In the genomic region with DNA sequence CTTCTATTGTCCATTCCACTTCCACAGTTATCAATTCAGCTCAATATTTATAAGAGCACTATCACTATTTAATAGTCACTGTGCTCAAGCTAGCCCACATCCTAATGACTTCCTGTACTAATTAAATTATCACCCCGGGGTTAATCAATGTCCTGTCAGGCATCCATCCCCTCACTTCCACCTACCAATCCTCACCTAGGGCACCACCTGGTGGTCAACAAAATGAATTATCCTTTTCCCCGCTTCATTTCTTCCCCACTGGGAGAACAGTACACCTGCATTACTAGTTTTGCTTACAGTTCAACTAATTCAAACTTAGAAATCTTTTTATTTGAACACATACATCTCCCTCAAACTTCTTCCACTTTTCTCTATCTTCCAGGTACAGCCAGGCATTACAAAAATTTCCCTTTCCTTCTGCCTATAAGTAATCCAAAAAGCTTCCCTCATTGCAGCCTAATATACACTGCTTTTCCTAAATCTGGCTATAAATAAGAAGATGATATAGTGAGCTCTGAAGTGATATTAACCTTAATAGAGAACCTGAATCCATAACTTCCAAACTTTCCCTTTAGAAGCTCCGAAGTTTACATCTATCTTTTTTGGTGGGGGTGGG, we compare ENCODE assay signal across 8 cellular contexts.
DNase-seq lines count a peak whose midpoint lies in the region; ATAC-seq, FAIRE-seq and TF ChIP-seq lines count a peak whose summit lies in the region.

No MANE protein-coding gene starts in this region.

- no peak overlapping the region for H3K4me2 ChIP-seq in K562 (ENCODE audit: insufficient read depth, low read length)

- no peaks in the 10 kb centered on the region for H3K79me2 ChIP-seq in K562 (ENCODE audit: control insufficient read depth, insufficient read depth, low read length)

- H3K9me1 ChIP-seq in K562 (ENCODE audit: control insufficient read depth, insufficient read depth, low read length): no peaks in the 10 kb centered on the region

- H3K4me1 ChIP-seq in A673 (ENCODE audit: insufficient read depth, low read length, poor library complexity, severe bottlenecking) (peaks cover 11% of the 10 kb centered on the region), K562 (replicated peaks in 1 of 2; ENCODE audit: control insufficient read depth in 2 of 2, insufficient read depth in 2 of 2, low read length in 2 of 2) (peaks cover 0 to 8% of the 10 kb centered on the region in 2 experiments; a peak in 2 of 5 replicates)

- WGBS in K562 (ENCODE audit: insufficient coverage, low coverage, missing lambda C conversion rate): 24% methylated on average over 3 of the region's 3 CpGs

- TF ChIP-seq EP300 in K562 (IDR thresholded peaks at IDR 0.05; ENCODE audit: low read length): no peak

- POLR2A ChIA-PET in A673 (lab: Charles Lee; ENCODE audit: low non-redundant PET): no interaction called here
- POLR2A ChIA-PET in K562 (lab: Yijun Ruan, JAX): no interaction called here

- intact Hi-C loops in A673 (cut with micrococcal nuclease; ENCODE audit: unreplicated experiment) (loop anchor here (1.0 to 2.0 kb wide), 2 partner anchors 174 to 196 kb away; no protein-coding TSS in a partner anchor), K562 (cut with micrococcal nuclease) (loop anchor here (1.0 to 5.0 kb wide), 4 partner anchors 112 to 442 kb away; no protein-coding TSS in a partner anchor)

- H3K36me3 ChIP-seq in A673 (ENCODE audit: insufficient read depth, low read length, poor library complexity, severe bottlenecking): no peaks in the 10 kb centered on the region
- no peaks in the 10 kb centered on the region for H3K36me3 ChIP-seq in K562 (ENCODE audit: control insufficient read depth, insufficient read depth, low read length)

- in situ Hi-C loops in K562 (cut with MboI): loop anchor here (5.0 to 25.0 kb wide), 2 partner anchors 173 to 438 kb away; no protein-coding TSS in a partner anchor

- BruUV-seq in A673 (replicated peaks; lab: Mats Ljungman, UMichigan) (no TSS peak), K562 (replicated peaks; lab: Mats Ljungman, UMichigan) (no TSS peak)

- H3K27me3 ChIP-seq in A673 (replicated peaks; ENCODE audit: insufficient read depth, low read depth, low read length, poor library complexity) (no peaks in the 10 kb centered on the region), K562 (ENCODE audit: control insufficient read depth in 2 of 2, insufficient read depth in 2 of 2, low read length in 2 of 2) (no peaks in the 10 kb centered on the region)

- TF ChIP-seq CTCF in A673 (conservative IDR thresholded peaks at IDR 0.05; ENCODE audit: low read depth, low read length) (peak; percentile 78), GM12864 (IDR thresholded peaks at IDR 0.05; ENCODE audit: low read depth, low read length, missing control alignments) (peak; percentile 64), K562 (IDR thresholded peaks at IDR 0.05 in 2 of 3, conservative IDR thresholded peaks at IDR 0.05 in 1 of 3; ENCODE audit: insufficient read depth in 2 of 3, low read depth in 1 of 3, low read length in 3 of 3) (peak; percentile 60 to 69 (median 62))

- H3K27ac ChIP-seq in A673 (ENCODE audit: low read depth, low read length, poor library complexity, severe bottlenecking) (no peak overlapping the region), K562 (ENCODE audit: extremely low read depth, low read depth, low read length) (no peak overlapping the region)

- FAIRE-seq in K562 (lab: Jason Lieb, UNC) (peak; percentile 83), islet of Langerhans (lab: Jason Lieb, UNC) (peak; percentile 95)

- no peaks in the 10 kb centered on the region for H4K20me1 ChIP-seq in K562 (replicated peaks; ENCODE audit: control insufficient read depth, insufficient read depth, low read length)

- H3K4me3 ChIP-seq in A673 (ENCODE audit: low read depth, low read length, poor library complexity, severe bottlenecking) (no peak overlapping the region), GM12864 (ENCODE audit: low read depth, low read length) (no peak overlapping the region), K562 (no peak overlapping the region)

- TF ChIP-seq POLR2A in K562 (conservative IDR thresholded peaks at IDR 0.05): no peak

- peak; percentile 68 for DNase-seq in A673 (ENCODE audit: low spot score)
- peak; percentile 35 for DNase-seq in GM12864 (ENCODE audit: low read depth)
- peak; percentile 63 for DNase-seq in M059J (ENCODE audit: low read depth)
- DNase-seq in SK-N-DZ (ENCODE audit: low spot score): peak; percentile 60
- peak; percentile 43 to 64 (median 56) for DNase-seq in K562 (ENCODE audit: extremely low read depth in 1 of 4, low spot score in 3 of 4)
- peak; percentile 9 to 37 for DNase-seq in stimulated activated CD4-positive, alpha-beta T cell treated with anti-CD3 and anti-CD28 coated beads, Interleukin-4, amount 100 ng/mL, for 48 hours (ENCODE audit: low read depth in 2 of 2)

- H3K9me3 ChIP-seq in A673 (ENCODE audit: low read depth, low read length, poor library complexity, severe bottlenecking) (no peaks in the 10 kb centered on the region), K562 (replicated peaks; ENCODE audit: control insufficient read depth, insufficient read depth, low read depth, low read length) (no peaks in the 10 kb centered on the region)

- H2AFZ ChIP-seq in K562 (ENCODE audit: low read depth, low read length): no peak overlapping the region

- TF ChIP-seq RAD21 in K562 (CRISPR knock-in tag; conservative IDR thresholded peaks at IDR 0.05 in 1 of 2, IDR thresholded peaks at IDR 0.05 in 1 of 2): peak; percentile 80 to 87

- ATAC-seq in K562 (peak; percentile 70; the same call in 1 of the 3 replicates), HG03432 (IDR thresholded peaks at IDR 0.05; ENCODE audit: unreplicated experiment) (no peak)

- no peak overlapping the region for H3K9ac ChIP-seq in K562 (ENCODE audit: insufficient read depth in 1 of 2, low read depth in 2 of 2, low read length in 2 of 2)

- CTCF ChIA-PET in A673 (lab: Charles Lee): interaction anchor here (1.0 kb wide), 1 partner anchor 197 kb away, joined by 3 read pairs; no protein-coding TSS in a partner anchor
- CTCF ChIA-PET in K562 (lab: Yijun Ruan, JAX; ENCODE audit: low intra/inter-chr PET ratio): interaction anchor here (0.7 to 3.3 kb wide), 7 partner anchors 110 to 442 kb away, joined by 3 to 47 read pairs (median 3); no protein-coding TSS in a partner anchor

TF ChIP-seq in K562, 482 proteins besides CTCF, POLR2A, EP300 and RAD21 (continues in another document):
- TF ChIP-seq ZNF3 (CRISPR knock-in tag; IDR thresholded peaks at IDR 0.05) (no peak), RBM14 (IDR thresholded peaks at IDR 0.05; ENCODE audit: borderline replicate concordance, insufficient read depth, low read depth, low read length) (no peak), ELF4 (CRISPR knock-in tag; IDR thresholded peaks at IDR 0.05) (no peak), POLR2AphosphoS2 (IDR thresholded peaks at IDR 0.05; ENCODE audit: low read length) (no peak), ZKSCAN3 (CRISPR knock-in tag; IDR thresholded peaks at IDR 0.05) (no peak)
- TF ChIP-seq, protein P1, sequence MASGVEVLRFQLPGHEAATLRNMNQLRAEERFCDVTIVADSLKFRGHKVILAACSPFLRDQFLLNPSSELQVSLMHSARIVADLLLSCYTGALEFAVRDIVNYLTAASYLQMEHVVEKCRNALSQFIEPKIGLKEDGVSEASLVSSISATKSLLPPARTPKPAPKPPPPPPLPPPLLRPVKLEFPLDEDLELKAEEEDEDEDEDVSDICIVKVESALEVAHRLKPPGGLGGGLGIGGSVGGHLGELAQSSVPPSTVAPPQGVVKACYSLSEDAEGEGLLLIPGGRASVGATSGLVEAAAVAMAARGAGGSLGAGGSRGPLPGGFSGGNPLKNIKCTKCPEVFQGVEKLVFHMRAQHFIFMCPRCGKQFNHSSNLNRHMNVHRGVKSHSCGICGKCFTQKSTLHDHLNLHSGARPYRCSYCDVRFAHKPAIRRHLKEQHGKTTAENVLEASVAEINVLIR (CRISPR knock-in tag; IDR thresholded peaks at IDR 0.05): no peak
- TF ChIP-seq, protein P2, sequence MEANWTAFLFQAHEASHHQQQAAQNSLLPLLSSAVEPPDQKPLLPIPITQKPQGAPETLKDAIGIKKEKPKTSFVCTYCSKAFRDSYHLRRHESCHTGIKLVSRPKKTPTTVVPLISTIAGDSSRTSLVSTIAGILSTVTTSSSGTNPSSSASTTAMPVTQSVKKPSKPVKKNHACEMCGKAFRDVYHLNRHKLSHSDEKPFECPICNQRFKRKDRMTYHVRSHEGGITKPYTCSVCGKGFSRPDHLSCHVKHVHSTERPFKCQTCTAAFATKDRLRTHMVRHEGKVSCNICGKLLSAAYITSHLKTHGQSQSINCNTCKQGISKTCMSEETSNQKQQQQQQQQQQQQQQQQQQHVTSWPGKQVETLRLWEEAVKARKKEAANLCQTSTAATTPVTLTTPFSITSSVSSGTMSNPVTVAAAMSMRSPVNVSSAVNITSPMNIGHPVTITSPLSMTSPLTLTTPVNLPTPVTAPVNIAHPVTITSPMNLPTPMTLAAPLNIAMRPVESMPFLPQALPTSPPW (CRISPR knock-in tag; IDR thresholded peaks at IDR 0.05): no peak
- TF ChIP-seq, protein P3, sequence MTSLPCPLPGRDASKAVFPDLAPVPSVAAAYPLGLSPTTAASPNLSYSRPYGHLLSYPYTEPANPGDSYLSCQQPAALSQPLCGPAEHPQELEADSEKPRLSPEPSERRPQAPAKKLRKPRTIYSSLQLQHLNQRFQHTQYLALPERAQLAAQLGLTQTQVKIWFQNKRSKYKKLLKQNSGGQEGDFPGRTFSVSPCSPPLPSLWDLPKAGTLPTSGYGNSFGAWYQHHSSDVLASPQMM (CRISPR knock-in tag; IDR thresholded peaks at IDR 0.05): no peak
- TF ChIP-seq, protein P4, sequence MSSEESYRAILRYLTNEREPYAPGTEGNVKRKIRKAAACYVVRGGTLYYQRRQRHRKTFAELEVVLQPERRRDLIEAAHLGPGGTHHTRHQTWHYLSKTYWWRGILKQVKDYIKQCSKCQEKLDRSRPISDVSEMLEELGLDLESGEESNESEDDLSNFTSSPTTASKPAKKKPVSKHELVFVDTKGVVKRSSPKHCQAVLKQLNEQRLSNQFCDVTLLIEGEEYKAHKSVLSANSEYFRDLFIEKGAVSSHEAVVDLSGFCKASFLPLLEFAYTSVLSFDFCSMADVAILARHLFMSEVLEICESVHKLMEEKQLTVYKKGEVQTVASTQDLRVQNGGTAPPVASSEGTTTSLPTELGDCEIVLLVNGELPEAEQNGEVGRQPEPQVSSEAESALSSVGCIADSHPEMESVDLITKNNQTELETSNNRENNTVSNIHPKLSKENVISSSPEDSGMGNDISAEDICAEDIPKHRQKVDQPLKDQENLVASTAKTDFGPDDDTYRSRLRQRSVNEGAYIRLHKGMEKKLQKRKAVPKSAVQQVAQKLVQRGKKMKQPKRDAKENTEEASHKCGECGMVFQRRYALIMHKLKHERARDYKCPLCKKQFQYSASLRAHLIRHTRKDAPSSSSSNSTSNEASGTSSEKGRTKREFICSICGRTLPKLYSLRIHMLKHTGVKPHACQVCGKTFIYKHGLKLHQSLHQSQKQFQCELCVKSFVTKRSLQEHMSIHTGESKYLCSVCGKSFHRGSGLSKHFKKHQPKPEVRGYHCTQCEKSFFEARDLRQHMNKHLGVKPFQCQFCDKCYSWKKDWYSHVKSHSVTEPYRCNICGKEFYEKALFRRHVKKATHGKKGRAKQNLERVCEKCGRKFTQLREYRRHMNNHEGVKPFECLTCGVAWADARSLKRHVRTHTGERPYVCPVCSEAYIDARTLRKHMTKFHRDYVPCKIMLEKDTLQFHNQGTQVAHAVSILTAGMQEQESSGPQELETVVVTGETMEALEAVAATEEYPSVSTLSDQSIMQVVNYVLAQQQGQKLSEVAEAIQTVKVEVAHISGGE (CRISPR knock-in tag; IDR thresholded peaks at IDR 0.05): no peak
